ENCODE assay signal across 31 cellular contexts in the genomic region with DNA sequence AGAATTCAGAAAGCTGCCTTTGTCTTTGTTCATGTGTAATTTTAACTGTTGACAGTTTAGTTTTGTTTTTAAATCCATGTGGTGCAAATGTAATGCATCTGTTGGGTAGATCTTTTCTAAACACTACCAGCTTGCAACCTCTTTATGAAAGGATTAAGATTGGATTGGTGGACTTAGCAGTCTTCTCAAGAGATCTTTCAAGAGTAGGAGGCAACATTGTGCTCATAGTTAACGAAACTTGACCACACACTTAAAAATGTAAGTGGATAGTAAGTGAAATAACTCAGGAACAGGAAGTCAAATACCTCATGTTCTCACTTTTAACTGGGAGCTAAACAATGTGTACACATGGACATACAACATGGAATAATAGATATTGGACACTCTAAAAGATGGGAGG.
"Had no signal": no experiment of that assay in that cellular context is flagged by ENCODE, and none has a peak within 500 bp of the region (broad histone marks: within the 10 kb centered on the region; RNA-seq: fewer than 3 reads in every experiment).

No MANE protein-coding gene starts in this region.

- FAIRE-seq: islet of Langerhans had no signal

- H3K9me3 Mint-ChIP-seq: dendritic cell treated with granulocyte-macrophage colony-stimulating factor and Interleukin-4, amounts not matched to agents 40 ng/mL and 50 ng/mL, for 4 days; endodermal cell; memory B cell; mesothelial cell of epicardium; neural progenitor cell had no signal

- H3K27me3 Mint-ChIP-seq: dendritic cell treated with granulocyte-macrophage colony-stimulating factor and Interleukin-4, amounts not matched to agents 40 ng/mL and 50 ng/mL, for 4 days; memory B cell; naive B cell; natural killer cell treated with Interleukin-12 subunit alpha and Interleukin-12 subunit beta and Interleukin-15 and Interleukin-18, amount 100 ng/mL, for 72 hours had no signal

- H3K27me3 ChIP-seq: colonic mucosa, gastroesophageal sphincter, heart right ventricle, neural progenitor cell, right atrium auricular region, stomach, thyroid gland had no signal

- H3K27ac ChIP-seq: colonic mucosa, epithelial cell of prostate, gastroesophageal sphincter, heart right ventricle, left ventricle myocardium inferior, neural progenitor cell, parathyroid adenoma, prostate gland, right atrium auricular region, stomach, thyroid gland had no signal

- H3K9me3 ChIP-seq: colonic mucosa, gastroesophageal sphincter, heart right ventricle, left ventricle myocardium inferior, mucosa of descending colon, prostate gland, right atrium auricular region, stomach, thyroid gland had no signal

- H3K4me3 ChIP-seq: colonic mucosa, gastroesophageal sphincter, heart right ventricle, left ventricle myocardium inferior, lung, mucosa of descending colon, neural progenitor cell, prostate gland, right atrium auricular region, stomach, thyroid gland had no signal

- H3K36me3 Mint-ChIP-seq: memory B cell; mesothelial cell of epicardium; naive B cell; neural progenitor cell; stimulated activated effector memory CD8-positive, alpha-beta T cell treated with anti-CD3 and anti-CD28 coated beads, Interleukin-12 subunit alpha, Interleukin-12 subunit beta, amount 100 ng/mL, for 72 hours had no signal

- H3K4me1 ChIP-seq: colonic mucosa, left ventricle myocardium inferior, parathyroid adenoma, prostate gland, right atrium auricular region, thyroid gland had no signal

- H3K4me3 Mint-ChIP-seq: dendritic cell treated with granulocyte-macrophage colony-stimulating factor and Interleukin-4, amounts not matched to agents 40 ng/mL and 50 ng/mL, for 4 days; endodermal cell; memory B cell; mesothelial cell of epicardium; naive B cell; natural killer cell treated with Interleukin-12 subunit alpha and Interleukin-12 subunit beta and Interleukin-15 and Interleukin-18, amount 100 ng/mL, for 72 hours; neural progenitor cell; stimulated activated effector memory CD8-positive, alpha-beta T cell treated with anti-CD3 and anti-CD28 coated beads, Interleukin-12 subunit alpha, Interleukin-12 subunit beta, amount 100 ng/mL, for 72 hours had no signal

- H3K27ac Mint-ChIP-seq: dendritic cell treated with granulocyte-macrophage colony-stimulating factor and Interleukin-4, amounts not matched to agents 40 ng/mL and 50 ng/mL, for 4 days; endodermal cell; memory B cell; mesothelial cell of epicardium; naive B cell; natural killer cell treated with Interleukin-12 subunit alpha and Interleukin-12 subunit beta and Interleukin-15 and Interleukin-18, amount 100 ng/mL, for 72 hours; neural progenitor cell; stimulated activated effector memory CD8-positive, alpha-beta T cell treated with anti-CD3 and anti-CD28 coated beads, Interleukin-12 subunit alpha, Interleukin-12 subunit beta, amount 100 ng/mL, for 72 hours had no signal

- H3K36me3 ChIP-seq: colonic mucosa, gastroesophageal sphincter, heart right ventricle, left ventricle myocardium inferior, neural progenitor cell, prostate gland, right atrium auricular region, stomach, thyroid gland had no signal

- H3K4me1 Mint-ChIP-seq: memory B cell; naive B cell; stimulated activated effector memory CD8-positive, alpha-beta T cell treated with anti-CD3 and anti-CD28 coated beads, Interleukin-12 subunit alpha, Interleukin-12 subunit beta, amount 100 ng/mL, for 72 hours had no signal

- ATAC-seq: esophagus mucosa; gastroesophageal sphincter; heart right ventricle; left cardiac atrium; mucosa of descending colon; natural killer cell treated with Interleukin-12 subunit alpha and Interleukin-12 subunit beta and Interleukin-15 and Interleukin-18, amount 100 ng/mL, for 72 hours; sciatic nerve; stimulated activated effector memory CD8-positive, alpha-beta T cell treated with anti-CD3 and anti-CD28 coated beads, Interleukin-12 subunit alpha, Interleukin-12 subunit beta, amount 100 ng/mL, for 72 hours had no signal

- DNase-seq: colonic mucosa; effector CD8-positive, alpha-beta T cell; endodermal cell; foreskin fibroblast; heart right ventricle; hippocampal formation; left cardiac atrium; left ventricle myocardium inferior; mucosa of descending colon; naive B cell; stimulated activated CD4-positive, alpha-beta T cell treated with anti-CD3 and anti-CD28 coated beads, Interleukin-2, amount 100 ng/mL, for 24 hours; stimulated activated CD4-positive, alpha-beta T cell treated with anti-CD3 and anti-CD28 coated beads, Interleukin-4, amount 100 ng/mL, for 24 hours; stimulated activated naive CD4-positive, alpha-beta T cell treated with Interleukin-2 at 50 U/mL for 16 hours; stomach; thyroid gland; trophoblast cell had no signal
